Comparison of ENCODE assay signal across 10 cellular contexts in genomic region chrX:143634373-143634685, GRCh38. TPM values are rescaled to one million over a fixed set of nuclear protein-coding genes. Genes with fewer than 3 reads are reported as not detected.
DNase-seq lines count a peak whose midpoint lies in the region; ATAC-seq and TF ChIP-seq lines count a peak whose summit lies in the region.
"Had no signal": no experiment of that assay in that cellular context is flagged by ENCODE, and none has a peak within 500 bp of the region (broad histone marks: within the 10 kb centered on the region; RNA-seq: fewer than 3 reads in every experiment).

No MANE protein-coding gene starts in this region.

- H3K27ac ChIP-seq in right atrium auricular region: no peak overlapping the region
- H3K27ac ChIP-seq in trophoblast cell (ENCODE audit: low read depth, low read length): no peak overlapping the region

- no peak overlapping the region for H2BK120ac ChIP-seq in trophoblast cell (ENCODE audit: insufficient read depth, low read length, poor library complexity)

- H4K12ac ChIP-seq in trophoblast cell (ENCODE audit: low read depth, low read length): no peak overlapping the region

- H3K4me1 ChIP-seq in right atrium auricular region: no peaks in the 10 kb centered on the region
- H3K4me1 ChIP-seq in trophoblast cell (ENCODE audit: control insufficient read depth in 1 of 2, insufficient read depth in 2 of 2, low read length in 2 of 2): peaks cover 0 to 3% of the 10 kb centered on the region in 2 experiments

- peak overlapping the region; percentile 29 to 42 for H3K4me3 ChIP-seq in right atrium auricular region
- H3K4me3 ChIP-seq in trophoblast cell (ENCODE audit: low read depth, low read length): peak overlapping the region; percentile 71

- peak overlapping the region; percentile 56 for H3K4me3 Mint-ChIP-seq in natural killer cell treated with Interleukin-12 subunit alpha and Interleukin-12 subunit beta and Interleukin-15 and Interleukin-18, amount 100 ng/mL, for 72 hours
- no peak overlapping the region for H3K4me3 Mint-ChIP-seq in natural killer cell
- H3K4me3 Mint-ChIP-seq: activated CD4-positive, alpha-beta memory T cell treated with anti-CD3 and anti-CD28 coated beads, Interleukin-2, amount 10 ng/mL, durations not matched to agents 7 days and 5 days had no signal

- peaks cover 8 to 17% of the 10 kb centered on the region in 2 donors for H3K27me3 Mint-ChIP-seq in natural killer cell treated with Interleukin-12 subunit alpha and Interleukin-12 subunit beta and Interleukin-15 and Interleukin-18, amount 100 ng/mL, for 72 hours
- H3K27me3 Mint-ChIP-seq in natural killer cell (ENCODE audit: low read depth in 2 of 2): peaks cover 11 to 12% of the 10 kb centered on the region in 2 donors

- H3K79me2 ChIP-seq in trophoblast cell (ENCODE audit: control insufficient read depth, insufficient read depth, low read length, poor library complexity): no peaks in the 10 kb centered on the region

- H3K36me3 ChIP-seq in right atrium auricular region (no peaks in the 10 kb centered on the region), trophoblast cell (ENCODE audit: control insufficient read depth in 1 of 2, insufficient read depth in 2 of 2, low read length in 2 of 2) (no peaks in the 10 kb centered on the region)

- peaks cover 1% of the 10 kb centered on the region for H3K79me1 ChIP-seq in trophoblast cell (ENCODE audit: low read length)

- no CpG with 5 or more reads among the region's 24 CpGs for whole genome bisulfite sequencing in trophoblast cell (ENCODE audit: extremely low coverage, insufficient coverage, insufficient read length)

- H3K9me3 ChIP-seq in right atrium auricular region (no peaks in the 10 kb centered on the region), trophoblast cell (ENCODE audit: insufficient read depth, low read depth, low read length) (no peaks in the 10 kb centered on the region)

- no peak overlapping the region for H2AK5ac ChIP-seq in trophoblast cell (ENCODE audit: low read length)

- TF ChIP-seq CTCF in natural killer cell (IDR thresholded peaks at IDR 0.05) (no peak), right atrium auricular region (IDR thresholded peaks at IDR 0.05) (no peak)

- no peak for DNase-seq in natural killer cell treated with Interleukin-12 subunit alpha and Interleukin-12 subunit beta and Interleukin-15 and Interleukin-18, amount 100 ng/mL, for 72 hours (ENCODE audit: low spot score)
- DNase-seq in natural killer cell: no peak
- no peak for DNase-seq in right atrium auricular region (ENCODE audit: low spot score)
- no peak for DNase-seq in trophoblast cell
- no peak for DNase-seq in NOMO-1 treated with DMSO at 0.1 percent for 48 hours (lab: John Stamatoyannopoulos, UW; ENCODE audit: unreplicated experiment)
- no peak for DNase-seq in stimulated activated CD4-positive, alpha-beta T cell treated with anti-CD3 and anti-CD28 coated beads, Interleukin-2, amount 100 ng/mL, for 24 hours
- no peak for DNase-seq in mesenteric fat pad (ENCODE audit: low spot score)
- DNase-seq in NCI-H82 treated with DMSO at 0.1 percent for 48 hours (lab: John Stamatoyannopoulos, UW; ENCODE audit: unreplicated experiment): no peak
- DNase-seq: activated CD4-positive, alpha-beta memory T cell treated with anti-CD3 and anti-CD28 coated beads, Interleukin-2, amount 10 ng/mL, durations not matched to agents 7 days and 5 days; stimulated activated CD4-positive, alpha-beta T cell treated with anti-CD3 and anti-CD28 coated beads, Interleukin-4, amount 100 ng/mL, for 24 hours had no signal

- no peak overlapping the region for H4K91ac ChIP-seq in trophoblast cell (ENCODE audit: low read depth, low read length)

- H3K27ac Mint-ChIP-seq in natural killer cell treated with Interleukin-12 subunit alpha and Interleukin-12 subunit beta and Interleukin-15 and Interleukin-18, amount 100 ng/mL, for 72 hours: no peak overlapping the region
- H3K27ac Mint-ChIP-seq in natural killer cell: no peak overlapping the region
- H3K27ac Mint-ChIP-seq: activated CD4-positive, alpha-beta memory T cell treated with anti-CD3 and anti-CD28 coated beads, Interleukin-2, amount 10 ng/mL, durations not matched to agents 7 days and 5 days had no signal

- H3K9me3 Mint-ChIP-seq in natural killer cell treated with Interleukin-12 subunit alpha and Interleukin-12 subunit beta and Interleukin-15 and Interleukin-18, amount 100 ng/mL, for 72 hours: peaks cover 3% of the 10 kb centered on the region
- peaks cover 0 to 3% of the 10 kb centered on the region in 2 donors for H3K9me3 Mint-ChIP-seq in natural killer cell
- H3K9me3 Mint-ChIP-seq: activated CD4-positive, alpha-beta memory T cell treated with anti-CD3 and anti-CD28 coated beads, Interleukin-2, amount 10 ng/mL, durations not matched to agents 7 days and 5 days had no signal

- peak overlapping the region; percentile 85 for H3K4me2 ChIP-seq in trophoblast cell (ENCODE audit: low read length)

- no peak overlapping the region for H3K9ac ChIP-seq in trophoblast cell (ENCODE audit: low read length)

- H2BK12ac ChIP-seq in trophoblast cell (ENCODE audit: low read length): no peak overlapping the region

- H2BK5ac ChIP-seq in trophoblast cell (ENCODE audit: low read depth, low read length, poor library complexity): no peak overlapping the region

- H2AFZ ChIP-seq in trophoblast cell (ENCODE audit: insufficient read depth, low read length, poor library complexity): no peak overlapping the region

- H3K4me1 Mint-ChIP-seq in natural killer cell treated with Interleukin-12 subunit alpha and Interleukin-12 subunit beta and Interleukin-15 and Interleukin-18, amount 100 ng/mL, for 72 hours (ENCODE audit: low read depth in 2 of 2): peaks cover 0 to 6% of the 10 kb centered on the region in 2 donors
- H3K4me1 Mint-ChIP-seq in natural killer cell: peaks cover 0 to 5% of the 10 kb centered on the region in 2 donors

- intact Hi-C loops in natural killer cell (cut with micrococcal nuclease): no loop called here

- H3K27me3 ChIP-seq in right atrium auricular region (no peaks in the 10 kb centered on the region), trophoblast cell (ENCODE audit: insufficient read depth, low read length) (peaks cover 7% of the 10 kb centered on the region)

- no peak overlapping the region for H3K23ac ChIP-seq in trophoblast cell (ENCODE audit: low read length)

- no peak overlapping the region for H3K4ac ChIP-seq in trophoblast cell (ENCODE audit: low read depth, low read length)

- no peak overlapping the region for H3K14ac ChIP-seq in trophoblast cell (ENCODE audit: low read length)

- ATAC-seq in natural killer cell treated with Interleukin-12 subunit alpha and Interleukin-12 subunit beta and Interleukin-15 and Interleukin-18, amount 100 ng/mL, for 72 hours: no peak
- no peak for ATAC-seq in natural killer cell

- no peak overlapping the region for H4K8ac ChIP-seq in trophoblast cell (ENCODE audit: low read depth, low read length)

- H3K36me3 Mint-ChIP-seq in natural killer cell treated with Interleukin-12 subunit alpha and Interleukin-12 subunit beta and Interleukin-15 and Interleukin-18, amount 100 ng/mL, for 72 hours: peaks cover 7% of the 10 kb centered on the region
- peaks cover 8% of the 10 kb centered on the region for H3K36me3 Mint-ChIP-seq in natural killer cell

- no peak overlapping the region for H3K18ac ChIP-seq in trophoblast cell (ENCODE audit: low read length)

RNA-seq across cellular contexts. Expression of gene SLITRK4, which starts 1.6 kb away (rescaled TPM):
- total RNA-seq in natural killer cell treated with Interleukin-12 subunit alpha and Interleukin-12 subunit beta and Interleukin-15 and Interleukin-18, amount 100 ng/mL, for 72 hours: not detected
- total RNA-seq in natural killer cell: under 1 TPM in 2 of 3 donors, not detected in 1; 0.28 to 0.65 TPM
- total RNA-seq in right atrium auricular region: 1 to 10 TPM; 1.3 to 8.1 TPM
- polyA plus RNA-seq in trophoblast cell (2013): 0.56 and 0.63 TPM in 2 replicates
- total RNA-seq in mesenteric fat pad: 1.5 TPM
- total RNA-seq: activated CD4-positive, alpha-beta memory T cell treated with anti-CD3 and anti-CD28 coated beads, Interleukin-2, amount 10 ng/mL, durations not matched to agents 7 days and 5 days had no signal
